ENCODE assay signal across 9 cellular contexts in genomic region chr19:18603255-18603957, GRCh38. TPM values are rescaled to one million over a fixed set of nuclear protein-coding genes. Genes with fewer than 3 reads are reported as not detected.
DNase-seq lines count a peak whose midpoint lies in the region; ATAC-seq, FAIRE-seq and TF ChIP-seq lines count a peak whose summit lies in the region.
"Had no signal": no experiment of that assay in that cellular context is flagged by ENCODE, and none has a peak within 500 bp of the region (broad histone marks: within the 10 kb centered on the region; RNA-seq: fewer than 3 reads in every experiment).

No MANE protein-coding gene starts in this region.

- TF ChIP-seq CTCF in AG04450 (IDR thresholded peaks at IDR 0.05; ENCODE audit: low read depth, low read length) (peak; percentile 34), GM20000 (IDR thresholded peaks at IDR 0.05; ENCODE audit: extremely low read depth, missing control alignments) (no peak), pancreas (IDR thresholded peaks at IDR 0.05) (no peak), dorsolateral prefrontal cortex (IDR thresholded peaks at IDR 0.05 in 54 of 56, conservative IDR thresholded peaks at IDR 0.05 in 2 of 56; ENCODE audit: low read depth in 1 of 56, partially characterized antibody in 56 of 56) (peak in 2 of 56 donors; percentile 15 to 25)

- ATAC-seq in activated T-helper 17 cell treated with anti-CD3 and anti-CD28 coated beads, Interleukin-2, amount 50 U/mL, for 72 hours (replicated peaks) = peak; percentile 42
- no peak for ATAC-seq in pancreas
- ATAC-seq in HG03175 (IDR thresholded peaks at IDR 0.05; ENCODE audit: unreplicated experiment) = no peak

- peaks cover 0 to 5% (median 0%) of the 10 kb centered on the region in 3 donors for H3K4me1 ChIP-seq in pancreas

- no peak for FAIRE-seq in pancreas (lab: Jason Lieb, UNC)

- H3K4me1 Mint-ChIP-seq in activated T-helper 17 cell treated with anti-CD3 and anti-CD28 coated beads, Interleukin-2, amount 50 U/mL, for 72 hours = peaks cover 10% of the 10 kb centered on the region

- H3K9me3 Mint-ChIP-seq in activated T-helper 17 cell treated with anti-CD3 and anti-CD28 coated beads, Interleukin-2, amount 50 U/mL, for 72 hours = no peaks in the 10 kb centered on the region

- CTCF ChIA-PET in AG04450 (lab: Charles Lee) = interaction anchor here (1.1 kb wide), 1 partner anchor 9 kb away, joined by 8 read pairs; no protein-coding TSS in a partner anchor

- DNase-seq in AG04450 (ENCODE audit: low read depth, low spot score) = no peak
- peak; percentile 57 for DNase-seq in GM20000 (ENCODE audit: low spot score)
- DNase-seq in head of caudate nucleus = no peak
- no peak for DNase-seq in pancreas
- no peak for DNase-seq in dorsolateral prefrontal cortex
- DNase-seq: activated CD4-positive, alpha-beta T cell treated with anti-CD3 and anti-CD28 coated beads, Interleukin-2, amount 50 U/mL, for 1 hour had no signal

- H3K9me3 ChIP-seq in AG04450 (ENCODE audit: control insufficient read depth, insufficient read depth, low read length) (no peaks in the 10 kb centered on the region; the same call in 1 of the 2 replicates), iPS-18c (ENCODE audit: control insufficient read depth, insufficient read depth, low read length) (no peaks in the 10 kb centered on the region), pancreas (no peaks in the 10 kb centered on the region)

- H3K27me3 Mint-ChIP-seq in activated T-helper 17 cell treated with anti-CD3 and anti-CD28 coated beads, Interleukin-2, amount 50 U/mL, for 72 hours = peaks cover 26% of the 10 kb centered on the region

- H3K36me3 ChIP-seq in pancreas = no peaks in the 10 kb centered on the region

- H3K4me3 ChIP-seq in AG04450 (ENCODE audit: low read depth, low read length) (no peak overlapping the region), iPS-18c (ENCODE audit: insufficient read depth, low read depth, low read length) (peak overlapping the region; percentile 34), pancreas (no peak overlapping the region), dorsolateral prefrontal cortex (peak overlapping the region in 8 of 59 donors; percentile 8 to 31 (median 12))

- POLR2A ChIA-PET in AG04450 (lab: Yijun Ruan, JAX) = no interaction called here

- no peak overlapping the region for H3K4me3 Mint-ChIP-seq in activated T-helper 17 cell treated with anti-CD3 and anti-CD28 coated beads, Interleukin-2, amount 50 U/mL, for 72 hours

- H3K27ac Mint-ChIP-seq in activated T-helper 17 cell treated with anti-CD3 and anti-CD28 coated beads, Interleukin-2, amount 50 U/mL, for 72 hours = no peak overlapping the region

- no peaks in the 10 kb centered on the region for H3K36me3 Mint-ChIP-seq in activated T-helper 17 cell treated with anti-CD3 and anti-CD28 coated beads, Interleukin-2, amount 50 U/mL, for 72 hours (ENCODE audit: low read depth)

- H3K27me3 ChIP-seq in AG04450 (ENCODE audit: control insufficient read depth, insufficient read depth, low read length) (peaks cover 48% of the 10 kb centered on the region), pancreas (peaks cover 0 to 17% (median 5%) of the 10 kb centered on the region in 4 donors), dorsolateral prefrontal cortex (peaks cover 0 to 67% (median 42%) of the 10 kb centered on the region in 45 donors)

- intact Hi-C loops in head of caudate nucleus (cut with DNase I) = no loop called here
- intact Hi-C loops in pancreas (cut with DNase I) = no loop called here
- intact Hi-C loops in dorsolateral prefrontal cortex (cut with DNase I) = no loop called here

- WGBS in pancreas, 2 donors = 12 to 21% methylated on average over 14 to 32 of the region's 32 CpGs

- H3K27ac ChIP-seq in AG04450 (ENCODE audit: low read depth, low read length) = no peak overlapping the region
- no peak overlapping the region for H3K27ac ChIP-seq in pancreas
- peak overlapping the region in 2 of 59 donors; percentile 18 to 37 for H3K27ac ChIP-seq in dorsolateral prefrontal cortex

RNA-seq across cellular contexts. Expression of gene CRLF1, which starts 3.2 kb away (rescaled TPM):
- polyA plus RNA-seq in AG04450 (2011; rRNA removed) = 2.6 and 2.9 TPM in 2 replicates
- polyA minus RNA-seq in AG04450 (2011; rRNA and poly(A)+ RNA removed) = 1.1 and 3.4 TPM in 2 replicates
- total RNA-seq in activated T-helper 17 cell treated with anti-CD3 and anti-CD28 coated beads, Interleukin-2, amount 50 U/mL, for 72 hours = not detected
- total RNA-seq in pancreas = 1 to 10 TPM in 5 of 6 donors, under 1 TPM in 1; 0.87 to 9.1 (median 4.1) TPM
- polyA plus RNA-seq in pancreas = 10 to 100 TPM in 1 of 2 donors, 1 to 10 TPM in 1; 9.6 to 20.3 TPM
- 100 to 1,000 TPM in 2 of 120 experiments, 10 to 100 TPM in 117, 1 to 10 TPM in 1; 5.0 to 148 (median 44.3) TPM for total RNA-seq in dorsolateral prefrontal cortex

RNA-seq across cellular contexts. Expression of gene TMEM59L, which starts 9.3 kb away (rescaled TPM):
- polyA plus RNA-seq in AG04450 (2011; rRNA removed) (0.81 and 1.3 TPM in 2 replicates), pancreas (1 to 10 TPM; 5.2 to 8.9 TPM)
- polyA minus RNA-seq in AG04450 (2011; rRNA and poly(A)+ RNA removed) = 0.23 TPM in 1 of 2 replicates, not detected in the other
- total RNA-seq in activated T-helper 17 cell treated with anti-CD3 and anti-CD28 coated beads, Interleukin-2, amount 50 U/mL, for 72 hours = under 1 TPM in 1 of 2 donors, not detected in 1; 0.48 TPM
- total RNA-seq in pancreas (1 to 10 TPM in 2 of 6 donors, under 1 TPM in 4; 0.56 to 4.4 (median 0.94) TPM), dorsolateral prefrontal cortex (100 to 1,000 TPM; 128 to 572 (median 372) TPM)

RNA-seq across cellular contexts. Expression of gene REX1BD, which starts 14.8 kb away (rescaled TPM):
- polyA plus RNA-seq in AG04450 (2011; rRNA removed) (17.6 TPM in 2 replicates), pancreas (100 to 1,000 TPM; 122 to 158 TPM)
- polyA minus RNA-seq in AG04450 (2011; rRNA and poly(A)+ RNA removed) = 2.6 and 4.2 TPM in 2 replicates
- 10 to 100 TPM; 36.3 to 46.6 TPM for total RNA-seq in activated T-helper 17 cell treated with anti-CD3 and anti-CD28 coated beads, Interleukin-2, amount 50 U/mL, for 72 hours
- total RNA-seq in pancreas (10 to 100 TPM; 30.0 to 46.2 (median 36.1) TPM), dorsolateral prefrontal cortex (100 to 1,000 TPM in 33 of 120 experiments, 10 to 100 TPM in 87; 49.9 to 127 (median 88.9) TPM)

RNA-seq across cellular contexts. Expression of gene UBA52, which starts 31.7 kb away (rescaled TPM):
- polyA plus RNA-seq in AG04450 (2011; rRNA removed) = 1,723 and 2,315 TPM in 2 replicates
- polyA minus RNA-seq in AG04450 (2011; rRNA and poly(A)+ RNA removed) = 1,114 and 1,571 TPM in 2 replicates
- total RNA-seq in activated T-helper 17 cell treated with anti-CD3 and anti-CD28 coated beads, Interleukin-2, amount 50 U/mL, for 72 hours = 1,000 to 10,000 TPM; 1,569 to 1,681 TPM
- 100 to 1,000 TPM; 522 to 838 (median 679) TPM for total RNA-seq in pancreas
- polyA plus RNA-seq in pancreas = 100 to 1,000 TPM; 402 to 680 TPM
- 100 to 1,000 TPM; 378 to 577 (median 453) TPM for total RNA-seq in dorsolateral prefrontal cortex

RNA-seq across cellular contexts. Expression of gene KLHL26, which starts 33.4 kb away (rescaled TPM):
- 1.2 and 3.8 TPM in 2 replicates for polyA plus RNA-seq in AG04450 (2011; rRNA removed)
- 0.87 and 1.7 TPM in 2 replicates for polyA minus RNA-seq in AG04450 (2011; rRNA and poly(A)+ RNA removed)
- total RNA-seq in activated T-helper 17 cell treated with anti-CD3 and anti-CD28 coated beads, Interleukin-2, amount 50 U/mL, for 72 hours = 10 to 100 TPM; 10.6 to 11.4 TPM
- total RNA-seq in pancreas = 1 to 10 TPM; 4.6 to 7.8 (median 6.0) TPM
- polyA plus RNA-seq in pancreas = 1 to 10 TPM; 3.2 to 4.1 TPM
- total RNA-seq in dorsolateral prefrontal cortex = 10 to 100 TPM; 19.6 to 52.2 (median 36.9) TPM

Comparison
In these comparisons a context has a peak if more than half of its experiments do, and no peak if none do; other contexts are left out.
1. RNA of gene TMEM59L, which starts 9.3 kb away (total RNA-seq): 128 to 572 TPM in dorsolateral prefrontal cortex; 0.56 to 4.4 TPM in pancreas and 0.48 TPM in activated T-helper 17 cell treated with anti-CD3 and anti-CD28 coated beads, Interleukin-2, amount 50 U/mL, for 72 hours; every median in the first group is over 10 times any median in the second.